ENCODE assay signal across 8 cellular contexts in genomic region chr13:27449936-27450828, GRCh38. TPM values are rescaled to one million over a fixed set of nuclear protein-coding genes. Genes with fewer than 3 reads are reported as not detected.
DNase-seq lines count a peak whose midpoint lies in the region; ATAC-seq and TF ChIP-seq lines count a peak whose summit lies in the region.

A gene with protein sequence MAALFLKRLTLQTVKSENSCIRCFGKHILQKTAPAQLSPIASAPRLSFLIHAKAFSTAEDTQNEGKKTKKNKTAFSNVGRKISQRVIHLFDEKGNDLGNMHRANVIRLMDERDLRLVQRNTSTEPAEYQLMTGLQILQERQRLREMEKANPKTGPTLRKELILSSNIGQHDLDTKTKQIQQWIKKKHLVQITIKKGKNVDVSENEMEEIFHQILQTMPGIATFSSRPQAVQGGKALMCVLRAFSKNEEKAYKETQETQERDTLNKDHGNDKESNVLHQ (minus strand): TSS chr13:27450564. CDS start chr13:27440448, 10,116 bp downstream.

- in situ Hi-C loops in GM13977 (cut with MboI; ENCODE audit: low pct_unique_long_range_greater_than_20kb, low sequenced_read_pairs, unreplicated experiment) = no loop called here

- H3K4me1 Mint-ChIP-seq in T-helper 1 cell treated with Interleukin-12 subunit alpha and Interleukin-12 subunit beta and Interleukin-4 antibody, amounts not matched to agents 30 μg/mL and 1 μg/mL, for 36 hours (ENCODE audit: low read depth) = peaks cover 50% of the 10 kb centered on the region

- H3K27me3 ChIP-seq in left ventricle myocardium inferior (ENCODE audit: low read depth) (no peaks in the 10 kb centered on the region), prostate gland (replicated peaks; ENCODE audit: insufficient read depth) (no peaks in the 10 kb centered on the region)

- DNase-seq in GM13977 (ENCODE audit: low spot score) = peak; percentile 93
- DNase-seq in NCI-H1694 (lab: John Stamatoyannopoulos, UW) = peak; percentile 86
- peak; percentile 9 to 94 (median 86) for DNase-seq in amygdala (lab: John Stamatoyannopoulos, UW)
- DNase-seq in left ventricle myocardium inferior = peak; percentile 92
- DNase-seq in prostate gland (ENCODE audit: low spot score) = peak; percentile 96

- peak; percentile 80 for ATAC-seq in HG02884 (IDR thresholded peaks at IDR 0.05; ENCODE audit: unreplicated experiment)

- H3K9me3 Mint-ChIP-seq in T-helper 1 cell treated with Interleukin-12 subunit alpha and Interleukin-12 subunit beta and Interleukin-4 antibody, amounts not matched to agents 30 μg/mL and 1 μg/mL, for 36 hours = no peaks in the 10 kb centered on the region

- H3K4me3 ChIP-seq in left ventricle myocardium inferior = peak within 1 kb of the TSS; percentile 88
- H3K4me3 ChIP-seq in prostate gland = peak within 1 kb of the TSS; percentile 81 to 95
- H3K4me3 ChIP-seq in urinary bladder (ENCODE audit: low read depth, low read length) = peak within 1 kb of the TSS; percentile 76

- H3K9me3 ChIP-seq in left ventricle myocardium inferior (replicated peaks) (no peaks in the 10 kb centered on the region), prostate gland (no peaks in the 10 kb centered on the region)

- intact Hi-C loops in left ventricle myocardium inferior (cut with micrococcal nuclease) (loop anchor here (10.0 kb wide), 1 partner anchor 195 kb away; the partner anchor contains the start of gene RPL21), prostate gland (cut with DNase I) (loop anchor here (1.0 to 5.0 kb wide), 2 partner anchors 26 to 172 kb away; partner anchors contain the start of genes GTF3A, LNX2 and POLR1D)

- H3K27ac ChIP-seq in left ventricle myocardium inferior (replicated peaks) = peak within 1 kb of the TSS; percentile 100
- peak within 1 kb of the TSS; percentile 95 to 98 for H3K27ac ChIP-seq in prostate gland
- H3K27ac ChIP-seq in urinary bladder (ENCODE audit: low read depth) = peak within 1 kb of the TSS; percentile 96

- no peak for TF ChIP-seq CTCF in GM13977 (IDR thresholded peaks at IDR 0.05; ENCODE audit: extremely low read depth, insufficient read depth, missing control alignments)
- peak; percentile 23 for TF ChIP-seq CTCF in left ventricle myocardium inferior (IDR thresholded peaks at IDR 0.05; ENCODE audit: borderline replicate concordance)
- peak in 2 of 4 experiments; percentile 9 to 24 for TF ChIP-seq CTCF in prostate gland (IDR thresholded peaks at IDR 0.05)

- H3K36me3 ChIP-seq in left ventricle myocardium inferior (no peaks in the 10 kb centered on the region), prostate gland (no peaks in the 10 kb centered on the region), urinary bladder (ENCODE audit: insufficient read depth) (no peaks in the 10 kb centered on the region)

- H3K4me1 ChIP-seq in left ventricle myocardium inferior (peaks cover 73% of the 10 kb centered on the region), prostate gland (replicated peaks) (no peaks in the 10 kb centered on the region), urinary bladder (ENCODE audit: insufficient read depth) (peaks cover 2% of the 10 kb centered on the region)

- WGBS in prostate gland = under 1% methylated on average over 81 of the region's 81 CpGs
- under 1% methylated on average over 81 of the region's 81 CpGs for WGBS in urinary bladder

- peak within 1 kb of the TSS; percentile 90 for H3K4me3 Mint-ChIP-seq in T-helper 1 cell treated with Interleukin-12 subunit alpha and Interleukin-12 subunit beta and Interleukin-4 antibody, amounts not matched to agents 30 μg/mL and 1 μg/mL, for 36 hours

- H3K36me3 Mint-ChIP-seq in T-helper 1 cell treated with Interleukin-12 subunit alpha and Interleukin-12 subunit beta and Interleukin-4 antibody, amounts not matched to agents 30 μg/mL and 1 μg/mL, for 36 hours (ENCODE audit: low read depth) = peaks cover 17% of the 10 kb centered on the region

- H3K27me3 Mint-ChIP-seq in T-helper 1 cell treated with Interleukin-12 subunit alpha and Interleukin-12 subunit beta and Interleukin-4 antibody, amounts not matched to agents 30 μg/mL and 1 μg/mL, for 36 hours (ENCODE audit: low read depth) = no peaks in the 10 kb centered on the region

- TF ChIP-seq POLR2A in prostate gland (IDR thresholded peaks at IDR 0.05) = peak; percentile 88

- H3K27ac Mint-ChIP-seq in T-helper 1 cell treated with Interleukin-12 subunit alpha and Interleukin-12 subunit beta and Interleukin-4 antibody, amounts not matched to agents 30 μg/mL and 1 μg/mL, for 36 hours = peak within 1 kb of the TSS; percentile 86

RNA-seq across cellular contexts. Expression of the gene that starts here (rescaled TPM):
- total RNA-seq in left ventricle myocardium inferior = 140 TPM
- total RNA-seq in prostate gland = 10 to 100 TPM; 44.8 to 52.3 TPM
- 54.6 TPM for total RNA-seq in urinary bladder
- 51.1 TPM for polyA plus RNA-seq in urinary bladder

Comparison
In these comparisons a context has a peak if more than half of its experiments do, and no peak if none do; other contexts are left out.
1. Peak in every context shown above with its lines: DNase-seq, ATAC-seq, H3K4me3 ChIP-seq and H3K27ac ChIP-seq.